ENCODE assay signal across 8 cellular contexts in the genomic region with DNA sequence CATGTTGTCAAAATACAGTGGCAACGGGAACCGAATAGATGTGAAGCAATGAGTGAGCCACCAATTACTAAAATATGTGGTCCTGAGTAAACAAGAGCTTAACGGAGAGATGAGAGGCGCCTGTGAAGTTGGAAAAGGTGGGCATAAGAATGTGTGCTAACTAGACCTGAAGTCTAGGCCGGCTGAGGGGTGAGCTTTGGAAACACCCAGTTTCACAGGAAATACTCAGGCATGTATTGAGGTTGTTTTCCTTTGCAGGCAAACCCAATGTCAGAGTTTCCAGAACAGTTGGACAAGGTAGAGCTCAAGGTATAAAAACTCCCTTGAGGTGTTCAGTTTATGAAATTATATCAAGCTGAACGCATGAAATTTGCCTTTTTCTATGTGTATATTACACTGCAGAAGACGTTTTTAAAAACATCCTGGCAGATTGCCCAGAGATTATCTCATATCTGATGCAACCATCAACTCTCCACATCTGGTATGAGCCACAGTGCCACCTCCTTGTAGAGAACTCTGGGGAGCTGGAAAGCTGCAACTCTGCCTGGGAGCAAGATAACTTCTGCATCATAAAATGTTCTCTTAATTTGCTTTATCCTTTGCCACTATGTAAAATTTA. TPM values are rescaled to one million over a fixed set of nuclear protein-coding genes. Genes with fewer than 3 reads are reported as not detected.
DNase-seq lines count a peak whose midpoint lies in the region; ATAC-seq and TF ChIP-seq lines count a peak whose summit lies in the region.

No MANE protein-coding gene starts in this region.

- DNase-seq in DMS153 (lab: John Stamatoyannopoulos, UW), result peak; percentile 51
- peak; percentile 93 for DNase-seq in Jurkat, Clone E6-1 (ENCODE audit: low read depth, low spot score)
- peak; percentile 48 for DNase-seq in SK-MEL-5 (ENCODE audit: low read depth, low spot score)
- DNase-seq in foreskin keratinocyte, result peak; percentile 59 to 81
- DNase-seq in iPS-NIHi7 (ENCODE audit: extremely low spot score), result no peak
- DNase-seq in T1000 (lab: John Stamatoyannopoulos, UW), result no peak

- ATAC-seq in foreskin keratinocyte, result peak; percentile 40
- no peak for ATAC-seq in activated CD4-positive, CD25-positive, alpha-beta regulatory T cell treated with anti-CD3 and anti-CD28 coated beads, Interleukin-2, amount 50 U/mL, for 24 hours
- ATAC-seq in GM19452 (IDR thresholded peaks at IDR 0.05; ENCODE audit: unreplicated experiment), result no peak

- peaks cover 9% of the 10 kb centered on the region for H3K4me1 ChIP-seq in foreskin keratinocyte

- H3K4me3 ChIP-seq in Jurkat, Clone E6-1 (ENCODE audit: low read length), result peak overlapping the region; percentile 9; the same call in 1 of the 2 replicates

- TF ChIP-seq CTCF in foreskin keratinocyte (conservative IDR thresholded peaks at IDR 0.05), result peak; percentile 52

- in situ Hi-C loops in SK-MEL-5 (cut with HindIII; ENCODE audit: low pct_unique_long_range_greater_than_20kb, low sequenced_read_pairs), result no loop called here

- no peak overlapping the region for H3K27ac ChIP-seq in foreskin keratinocyte

- no peaks in the 10 kb centered on the region for H3K27me3 ChIP-seq in foreskin keratinocyte

RNA-seq across cellular contexts. Expression of a gene that starts 3.9 kb away (rescaled TPM):
- 13.6 TPM for polyA plus RNA-seq in Jurkat, Clone E6-1 (2012; ENCODE audit: insufficient read depth, insufficient read length)
- 19.6 and 20.3 TPM in 2 replicates for total RNA-seq in SK-MEL-5 (2014; rRNA removed; shearing (Covaris generic))
- polyA plus RNA-seq in SK-MEL-5 (2015; cell fraction: cytosol; rRNA removed), result 10.4 and 14.2 TPM in 2 replicates
- polyA plus RNA-seq in SK-MEL-5 (2015; cell fraction: nucleus; rRNA removed), result 7.6 and 15.4 TPM in 2 replicates
- 4.3 and 5.7 TPM in 2 replicates for total RNA-seq in foreskin keratinocyte
- 3.7 and 4.2 TPM in 2 replicates for polyA plus RNA-seq in foreskin keratinocyte

Comparison
In these comparisons a context has a peak if more than half of its experiments do, and no peak if none do; other contexts are left out.
1. DNase-seq: peak in DMS153 (single experiment), Jurkat, Clone E6-1 (single experiment), SK-MEL-5 (single experiment) and foreskin keratinocyte (2 of 2); none in iPS-NIHi7 (single experiment) and T1000 (single experiment).